Comparison of ENCODE assay signal across 8 cellular contexts in genomic region chr12:41264281-41264680, GRCh38.
DNase-seq lines count a peak whose midpoint lies in the region; ATAC-seq, FAIRE-seq and TF ChIP-seq lines count a peak whose summit lies in the region.

No MANE protein-coding gene starts in this region.

- CTCF ChIA-PET in CD4-positive, alpha-beta T cell (lab: Charles Lee), result no interaction called here

- H3K4me1 ChIP-seq in kidney (ENCODE audit: control insufficient read depth in 1 of 2, insufficient read depth in 1 of 2, low read depth in 1 of 2, low read length in 2 of 2), result no peaks in the 10 kb centered on the region

- H3K9ac ChIP-seq in kidney (ENCODE audit: low read length in 2 of 2), result no peak overlapping the region

- H3K27me3 Mint-ChIP-seq in CD4-positive, alpha-beta T cell, result no peaks in the 10 kb centered on the region

- peak; percentile 96 for FAIRE-seq in kidney (lab: Jason Lieb, UNC)

- ATAC-seq in CD4-positive, alpha-beta T cell (ENCODE audit: poor library complexity), result no peak
- ATAC-seq in HG03159 (IDR thresholded peaks at IDR 0.05; ENCODE audit: unreplicated experiment) (peak; percentile 68), GM21723 (IDR thresholded peaks at IDR 0.05; ENCODE audit: unreplicated experiment) (no peak), GM19328 (IDR thresholded peaks at IDR 0.05; ENCODE audit: unreplicated experiment) (no peak)

- H3K27ac ChIP-seq in CD4-positive, alpha-beta T cell (ENCODE audit: low read depth, low read length), result no peak overlapping the region
- H3K27ac ChIP-seq in kidney (ENCODE audit: low read depth in 2 of 2, low read length in 2 of 2), result no peak overlapping the region

- no peaks in the 10 kb centered on the region for H3K36me3 Mint-ChIP-seq in CD4-positive, alpha-beta T cell (ENCODE audit: low read depth)

- H3K9me3 Mint-ChIP-seq in CD4-positive, alpha-beta T cell, result no peaks in the 10 kb centered on the region

- no peaks in the 10 kb centered on the region for H3K4me1 Mint-ChIP-seq in CD4-positive, alpha-beta T cell (ENCODE audit: low read depth)

- DNase-seq in CD4-positive, alpha-beta T cell, result no peak
- peak; percentile 59 for DNase-seq in SK-MEL-5 (ENCODE audit: low read depth, low spot score)
- DNase-seq in kidney, result no peak
- no peak for DNase-seq in activated naive CD4-positive, alpha-beta T cell (lab: John Stamatoyannopoulos, UW)
- no peak for DNase-seq in stimulated activated CD4-positive, alpha-beta T cell treated with anti-CD3 and anti-CD28 coated beads, Interleukin-4, amount 100 ng/mL, for 1 hour

- peaks cover 2% of the 10 kb centered on the region for H3K27me3 ChIP-seq in CD4-positive, alpha-beta T cell (ENCODE audit: control insufficient read depth, insufficient read depth, low read length)

- intact Hi-C loops in CD4-positive, alpha-beta T cell (cut with DNase I, micrococcal nuclease), result no loop called here
- intact Hi-C loops in kidney (cut with DNase I), result no loop called here

- H3K4me3 ChIP-seq in kidney (ENCODE audit: low read length in 2 of 2), result no peak overlapping the region

- peak; percentile 6 for TF ChIP-seq CTCF in CD4-positive, alpha-beta T cell (IDR thresholded peaks at IDR 0.05)
- peak; percentile 7 for TF ChIP-seq CTCF in kidney (IDR thresholded peaks at IDR 0.05; ENCODE audit: borderline replicate concordance, extremely low read depth, insufficient read depth)

- in situ Hi-C loops in SK-MEL-5 (cut with HindIII; ENCODE audit: low pct_unique_long_range_greater_than_20kb, low sequenced_read_pairs), result no loop called here

- no peaks in the 10 kb centered on the region for H3K36me3 ChIP-seq in kidney (ENCODE audit: control insufficient read depth in 1 of 2, insufficient read depth in 2 of 2, low read length in 2 of 2)

- POLR2A ChIA-PET in CD4-positive, alpha-beta T cell (lab: Charles Lee), result interaction anchor here (0.8 kb wide), 1 partner anchor 1067 kb away, joined by 3 read pairs; no protein-coding TSS in a partner anchor

- H3K4me3 Mint-ChIP-seq in CD4-positive, alpha-beta T cell, result no peak overlapping the region

- no peaks in the 10 kb centered on the region for H3K9me3 ChIP-seq in CD4-positive, alpha-beta T cell (ENCODE audit: control insufficient read depth, low read length)
- no peaks in the 10 kb centered on the region for H3K9me3 ChIP-seq in kidney (ENCODE audit: control insufficient read depth in 1 of 2, low read length in 2 of 2)

- H3K27ac Mint-ChIP-seq in CD4-positive, alpha-beta T cell, result no peak overlapping the region
